ENCODE assay signal across 8 cellular contexts in genomic region chr2:238097988-238098853, GRCh38. TPM values are rescaled to one million over a fixed set of nuclear protein-coding genes. Genes with fewer than 3 reads are reported as not detected.
A peak's percentile ranks its signal among the peaks of the same experiment; 100 is the strongest.
DNase-seq lines count a peak whose midpoint lies in the region; ATAC-seq and TF ChIP-seq lines count a peak whose summit lies in the region.

No MANE protein-coding gene starts in this region.

- peaks cover 19% of the 10 kb centered on the region for H3K4me1 Mint-ChIP-seq in activated B cell treated with CpG ODN at 0.5 μM for 24 hours
- H3K4me1 Mint-ChIP-seq in stimulated activated memory B cell treated with anti-CD40 and anti-IgM and Interleukin-4, amounts not matched to agents 10 μg/mL and 1 μg/mL and 100 μg/mL, for 72 hours: peaks cover 33% of the 10 kb centered on the region

- no peaks in the 10 kb centered on the region for H3K36me3 ChIP-seq in left ventricle myocardium inferior

- peak overlapping the region; percentile 45 for H3K27ac ChIP-seq in left ventricle myocardium inferior (replicated peaks)

- no peaks in the 10 kb centered on the region for H3K9me3 ChIP-seq in left ventricle myocardium inferior (replicated peaks)

- peak; percentile 28 for DNase-seq in NCI-H1436 (lab: John Stamatoyannopoulos, UW)
- DNase-seq in NCI-H1436 treated with DMSO at 0.1 percent for 48 hours (lab: John Stamatoyannopoulos, UW): no peak
- no peak for DNase-seq in activated B cell treated with CpG ODN at 0.5 μM for 24 hours
- peak; percentile 50 for DNase-seq in left ventricle myocardium inferior
- DNase-seq in SKM-1 (lab: John Stamatoyannopoulos, UW; ENCODE audit: unreplicated experiment): no peak

- H3K27me3 Mint-ChIP-seq in activated B cell treated with CpG ODN at 0.5 μM for 24 hours: no peaks in the 10 kb centered on the region
- H3K27me3 Mint-ChIP-seq in stimulated activated memory B cell treated with anti-CD40 and anti-IgM and Interleukin-4, amounts not matched to agents 10 μg/mL and 1 μg/mL and 100 μg/mL, for 72 hours: no peaks in the 10 kb centered on the region

- no peak for TF ChIP-seq EP300 in Ishikawa (IDR thresholded peaks at IDR 0.05; ENCODE audit: borderline replicate concordance)

- ATAC-seq in GM19467 (IDR thresholded peaks at IDR 0.05; ENCODE audit: unreplicated experiment): peak; percentile 65
- peak; percentile 98 for ATAC-seq in activated B cell treated with CpG ODN at 0.5 μM for 24 hours (ENCODE audit: low read depth)
- ATAC-seq in stimulated activated memory B cell treated with anti-CD40 and anti-IgM and Interleukin-4, amounts not matched to agents 10 μg/mL and 1 μg/mL and 100 μg/mL, for 72 hours: peak; percentile 86

- no peak for TF ChIP-seq RAD21 in Ishikawa (IDR thresholded peaks at IDR 0.05; ENCODE audit: low read depth)

- CTCF ChIA-PET in activated B cell treated with CpG ODN at 0.5 μM for 24 hours (lab: Charles Lee): no interaction called here

- POLR2A ChIA-PET in activated B cell treated with CpG ODN at 0.5 μM for 24 hours (lab: Charles Lee): interaction anchor here (0.6 to 2.0 kb wide), 3 partner anchors 12 to 1866 kb away, joined by 3 to 7 read pairs (median 5); partner anchors contain the start of gene SCLY

- H3K4me1 ChIP-seq in left ventricle myocardium inferior: peaks cover 9% of the 10 kb centered on the region

- intact Hi-C loops in activated B cell treated with CpG ODN at 0.5 μM for 24 hours (cut with micrococcal nuclease) (loop anchor here (1.0 to 2.0 kb wide), 4 partner anchors 9 to 191 kb away; partner anchors contain the start of genes PER2 and UBE2F), left ventricle myocardium inferior (cut with micrococcal nuclease) (no loop called here)

- H3K36me3 Mint-ChIP-seq in activated B cell treated with CpG ODN at 0.5 μM for 24 hours (ENCODE audit: low read depth): peaks cover 7% of the 10 kb centered on the region
- peaks cover under 1% of the 10 kb centered on the region for H3K36me3 Mint-ChIP-seq in stimulated activated memory B cell treated with anti-CD40 and anti-IgM and Interleukin-4, amounts not matched to agents 10 μg/mL and 1 μg/mL and 100 μg/mL, for 72 hours

- no peak overlapping the region for H3K4me3 ChIP-seq in left ventricle myocardium inferior

- H3K27ac Mint-ChIP-seq in activated B cell treated with CpG ODN at 0.5 μM for 24 hours: peak overlapping the region; percentile 76
- peak overlapping the region; percentile 99 for H3K27ac Mint-ChIP-seq in stimulated activated memory B cell treated with anti-CD40 and anti-IgM and Interleukin-4, amounts not matched to agents 10 μg/mL and 1 μg/mL and 100 μg/mL, for 72 hours

- no peaks in the 10 kb centered on the region for H3K9me3 Mint-ChIP-seq in activated B cell treated with CpG ODN at 0.5 μM for 24 hours
- H3K9me3 Mint-ChIP-seq in stimulated activated memory B cell treated with anti-CD40 and anti-IgM and Interleukin-4, amounts not matched to agents 10 μg/mL and 1 μg/mL and 100 μg/mL, for 72 hours: no peaks in the 10 kb centered on the region

- TF ChIP-seq CTCF in activated B cell treated with CpG ODN at 0.5 μM for 24 hours (IDR thresholded peaks at IDR 0.05): no peak
- no peak for TF ChIP-seq CTCF in left ventricle myocardium inferior (IDR thresholded peaks at IDR 0.05; ENCODE audit: borderline replicate concordance)

- H3K27me3 ChIP-seq in left ventricle myocardium inferior (ENCODE audit: low read depth): no peaks in the 10 kb centered on the region

- H3K4me3 Mint-ChIP-seq in activated B cell treated with CpG ODN at 0.5 μM for 24 hours: peak overlapping the region; percentile 72
- H3K4me3 Mint-ChIP-seq in stimulated activated memory B cell treated with anti-CD40 and anti-IgM and Interleukin-4, amounts not matched to agents 10 μg/mL and 1 μg/mL and 100 μg/mL, for 72 hours: peak overlapping the region; percentile 83

TF ChIP-seq in Ishikawa, 13 proteins besides CTCF, POLR2A, EP300 and RAD21:
- TF ChIP-seq EGR1 (IDR thresholded peaks at IDR 0.05): peak; percentile 56; the same call in 1 of the 2 replicates
- TF ChIP-seq NFIC (IDR thresholded peaks at IDR 0.05): no peak
TF ChIP-seq in Ishikawa: peak in this region for 1.

RNA-seq across cellular contexts. Expression of gene ESPNL, which starts 1.9 kb away (rescaled TPM):
- total RNA-seq in activated B cell treated with CpG ODN at 0.5 μM for 24 hours (0.27 and 0.42 TPM in 2 replicates), left ventricle myocardium inferior (not detected)

RNA-seq across cellular contexts. Expression of gene SCLY, which starts 37.4 kb away (rescaled TPM):
- total RNA-seq in activated B cell treated with CpG ODN at 0.5 μM for 24 hours (24.1 and 26.9 TPM in 2 replicates), left ventricle myocardium inferior (10.9 TPM)

RNA-seq across cellular contexts. Expression of gene KLHL30, which starts 40.2 kb away (rescaled TPM):
- total RNA-seq in activated B cell treated with CpG ODN at 0.5 μM for 24 hours (not detected in 2 replicates), left ventricle myocardium inferior (17.3 TPM)

Comparison
In these comparisons a context has a peak if more than half of its experiments do, and no peak if none do; other contexts are left out.
1. DNase-seq: peak in NCI-H1436 (single experiment) and left ventricle myocardium inferior (single experiment); none in NCI-H1436 treated with DMSO at 0.1 percent for 48 hours (single experiment), activated B cell treated with CpG ODN at 0.5 μM for 24 hours (single experiment) and SKM-1 (single experiment).
2. RNA of gene KLHL30, which starts 40.2 kb away (total RNA-seq): 17.3 TPM in left ventricle myocardium inferior (single experiment); not detected in activated B cell treated with CpG ODN at 0.5 μM for 24 hours; every median in the first group is over 10 times any median in the second.
3. Peak in every context shown above with its lines, with median percentiles within 50 percentile points of each other: ATAC-seq.